1 cellular context compared by ENCODE assay signal in genomic region chr15:81002254-81003022, GRCh38.
A peak's percentile ranks its signal among the peaks of the same experiment; 100 is the strongest.
TF ChIP-seq lines count a peak whose summit lies in the region.

No MANE protein-coding gene starts in this region.

TF ChIP-seq in endothelial cell of umbilical vein, 7 proteins besides CTCF, POLR2A, EP300 and RAD21 (continued from another document):
- TF ChIP-seq, protein P1, sequence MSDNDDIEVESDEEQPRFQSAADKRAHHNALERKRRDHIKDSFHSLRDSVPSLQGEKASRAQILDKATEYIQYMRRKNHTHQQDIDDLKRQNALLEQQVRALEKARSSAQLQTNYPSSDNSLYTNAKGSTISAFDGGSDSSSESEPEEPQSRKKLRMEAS (IDR thresholded peaks at IDR 0.05; ENCODE audit: insufficient read depth, insufficient read length) = peak; percentile 34
